ENCODE assay signal across 8 cellular contexts in the genomic region with DNA sequence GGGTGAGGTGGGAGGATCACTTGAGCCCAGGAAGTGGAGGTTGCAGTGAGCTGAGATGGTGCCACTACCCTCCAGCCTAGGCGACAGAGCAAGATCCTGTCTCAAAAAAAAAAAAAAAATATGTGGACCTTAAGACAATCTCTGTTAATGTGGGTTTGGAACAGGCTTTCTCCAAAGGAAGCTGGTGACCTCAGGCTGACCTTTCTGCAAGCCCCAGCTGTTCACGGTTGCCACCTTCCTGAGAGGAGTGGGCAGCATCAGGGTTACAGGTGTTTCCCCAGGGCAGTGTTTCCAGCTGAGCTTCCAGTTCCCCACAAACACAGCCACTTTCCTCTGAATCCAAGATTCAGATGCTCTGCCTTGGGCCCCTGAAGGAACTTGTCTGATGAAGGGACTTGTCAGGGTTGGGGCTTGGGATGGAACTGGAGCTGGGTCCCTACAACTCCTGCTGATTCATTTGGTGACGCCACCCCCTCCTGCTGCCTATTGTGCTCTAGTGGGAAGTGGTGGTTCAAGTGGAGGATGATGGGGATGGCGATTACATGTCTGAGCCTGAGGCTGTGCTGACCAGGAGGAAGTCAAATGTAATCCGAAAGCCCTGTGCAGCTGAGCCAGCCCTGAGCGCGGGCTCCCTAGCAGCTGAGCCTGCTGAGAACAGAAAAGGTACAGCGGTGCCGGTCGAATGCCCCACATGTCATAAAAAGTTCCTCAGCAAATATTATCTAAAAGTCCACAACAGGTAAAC. TPM values are rescaled to one million over a fixed set of nuclear protein-coding genes. Genes with fewer than 3 reads are reported as not detected.
A peak's percentile ranks its signal among the peaks of the same experiment; 100 is the strongest.
DNase-seq lines count a peak whose midpoint lies in the region; ATAC-seq and TF ChIP-seq lines count a peak whose summit lies in the region.

No MANE protein-coding gene starts in this region.

- CTCF ChIA-PET in activated CD4-positive, alpha-beta memory T cell treated with anti-CD3 and anti-CD28 coated beads for 36 hours (lab: Charles Lee) = interaction anchor here (0.7 to 3.2 kb wide), 5 partner anchors 17 to 92 kb away, joined by 3 to 26 read pairs (median 3); a partner anchor contains a TSS

- intact Hi-C loops in activated CD4-positive, alpha-beta memory T cell treated with anti-CD3 and anti-CD28 coated beads for 36 hours (cut with micrococcal nuclease) = no loop called here
- intact Hi-C loops in lower lobe of right lung (cut with DNase I) = no loop called here

- peak overlapping the region; percentile 4 for H3K4me3 ChIP-seq in lower lobe of right lung

- peak overlapping the region; percentile 53 to 99 (median 87) for H3K4me3 Mint-ChIP-seq in IgD-negative memory B cell
- H3K4me3 Mint-ChIP-seq in activated CD4-positive, alpha-beta memory T cell treated with anti-CD3 and anti-CD28 coated beads for 36 hours = peak overlapping the region; percentile 31

- H3K9me3 Mint-ChIP-seq in IgD-negative memory B cell = no peaks in the 10 kb centered on the region
- no peaks in the 10 kb centered on the region for H3K9me3 Mint-ChIP-seq in activated CD4-positive, alpha-beta memory T cell treated with anti-CD3 and anti-CD28 coated beads for 36 hours

- H3K4me1 Mint-ChIP-seq in IgD-negative memory B cell = peaks cover 12 to 31% (median 17%) of the 10 kb centered on the region in 3 donors
- peaks cover 43% of the 10 kb centered on the region for H3K4me1 Mint-ChIP-seq in activated CD4-positive, alpha-beta memory T cell treated with anti-CD3 and anti-CD28 coated beads for 36 hours (ENCODE audit: low read depth)

- peak; percentile 84 for DNase-seq in CD1c-positive myeloid dendritic cell (ENCODE audit: extremely low spot score)
- no peak for DNase-seq in activated CD4-positive, alpha-beta memory T cell treated with anti-CD3 and anti-CD28 coated beads for 36 hours
- peak; percentile 70 for DNase-seq in lower lobe of right lung
- no peak for DNase-seq in cerebellum (ENCODE audit: low spot score)
- DNase-seq in NK-92 (lab: John Stamatoyannopoulos, UW; ENCODE audit: unreplicated experiment) = no peak
- no peak for DNase-seq in effector CD8-positive, alpha-beta T cell (lab: John Stamatoyannopoulos, UW)

- peak overlapping the region; percentile 47 to 86 (median 72) for H3K27ac Mint-ChIP-seq in IgD-negative memory B cell
- H3K27ac Mint-ChIP-seq in activated CD4-positive, alpha-beta memory T cell treated with anti-CD3 and anti-CD28 coated beads for 36 hours = peak overlapping the region; percentile 60

- no peaks in the 10 kb centered on the region for H3K36me3 Mint-ChIP-seq in IgD-negative memory B cell
- peaks cover 2% of the 10 kb centered on the region for H3K36me3 Mint-ChIP-seq in activated CD4-positive, alpha-beta memory T cell treated with anti-CD3 and anti-CD28 coated beads for 36 hours

- peaks cover 41% of the 10 kb centered on the region for H3K4me1 ChIP-seq in lower lobe of right lung

- no peaks in the 10 kb centered on the region for H3K27me3 ChIP-seq in lower lobe of right lung (ENCODE audit: low read depth)

- H3K27ac ChIP-seq in lower lobe of right lung = peak overlapping the region; percentile 94

- H3K9me3 ChIP-seq in lower lobe of right lung = no peaks in the 10 kb centered on the region

- H3K27me3 Mint-ChIP-seq in IgD-negative memory B cell = no peaks in the 10 kb centered on the region
- H3K27me3 Mint-ChIP-seq in activated CD4-positive, alpha-beta memory T cell treated with anti-CD3 and anti-CD28 coated beads for 36 hours = no peaks in the 10 kb centered on the region

- peaks cover 5% of the 10 kb centered on the region for H3K36me3 ChIP-seq in lower lobe of right lung

- TF ChIP-seq CTCF in lower lobe of right lung (IDR thresholded peaks at IDR 0.05) = no peak

- ATAC-seq in lower lobe of right lung (peak in 1 of 2 donors; percentile 5), GM21717 (IDR thresholded peaks at IDR 0.05; ENCODE audit: unreplicated experiment) (no peak)

- POLR2A ChIA-PET in activated CD4-positive, alpha-beta memory T cell treated with anti-CD3 and anti-CD28 coated beads for 36 hours (lab: Charles Lee) = interaction anchor here (1.0 to 1.5 kb wide), 3 partner anchors 18 to 23 kb away, joined by 3 to 5 read pairs (median 3); no protein-coding TSS in a partner anchor

RNA-seq across cellular contexts. Expression of a gene that starts 1.9 kb away (rescaled TPM):
- 21.4 TPM for polyA plus RNA-seq in IgD-negative memory B cell
- 10 to 100 TPM; 24.6 to 28.1 TPM for total RNA-seq in activated CD4-positive, alpha-beta memory T cell treated with anti-CD3 and anti-CD28 coated beads for 36 hours
- total RNA-seq in lower lobe of right lung (36.5 TPM), cerebellum (15.5 TPM)

RNA-seq across cellular contexts. Expression of a gene that starts 20.9 kb away (rescaled TPM):
- polyA plus RNA-seq in IgD-negative memory B cell = 12.1 TPM
- 10 to 100 TPM; 18.1 to 19.4 TPM for total RNA-seq in activated CD4-positive, alpha-beta memory T cell treated with anti-CD3 and anti-CD28 coated beads for 36 hours
- total RNA-seq in lower lobe of right lung = 22.6 TPM
- total RNA-seq in cerebellum = 6.1 TPM

RNA-seq across cellular contexts. Expression of a gene that starts 26.6 kb away (rescaled TPM):
- not detected for polyA plus RNA-seq in IgD-negative memory B cell
- total RNA-seq in activated CD4-positive, alpha-beta memory T cell treated with anti-CD3 and anti-CD28 coated beads for 36 hours = not detected
- total RNA-seq in lower lobe of right lung (0.27 TPM), cerebellum (not detected)

RNA-seq across cellular contexts. Expression of a gene that starts 27.4 kb away (rescaled TPM):
- 18.1 TPM for polyA plus RNA-seq in IgD-negative memory B cell
- total RNA-seq in activated CD4-positive, alpha-beta memory T cell treated with anti-CD3 and anti-CD28 coated beads for 36 hours = 10 to 100 TPM; 29.8 to 32.5 TPM
- total RNA-seq in lower lobe of right lung = 19.4 TPM
- 37.0 TPM for total RNA-seq in cerebellum

RNA-seq across cellular contexts. Expression of a gene that starts 31.8 kb away (rescaled TPM):
- polyA plus RNA-seq in IgD-negative memory B cell = 5.3 TPM
- 10 to 100 TPM; 16.8 to 16.9 TPM for total RNA-seq in activated CD4-positive, alpha-beta memory T cell treated with anti-CD3 and anti-CD28 coated beads for 36 hours
- 10.2 TPM for total RNA-seq in lower lobe of right lung
- 9.5 TPM for total RNA-seq in cerebellum

Comparison
In these comparisons a context has a peak if more than half of its experiments do, and no peak if none do; other contexts are left out.
1. DNase-seq: peak in CD1c-positive myeloid dendritic cell (single experiment) and lower lobe of right lung (single experiment); none in activated CD4-positive, alpha-beta memory T cell treated with anti-CD3 and anti-CD28 coated beads for 36 hours (single experiment), cerebellum (single experiment), NK-92 (single experiment) and effector CD8-positive, alpha-beta T cell (single experiment).